34 cellular contexts compared by ENCODE assay signal in genomic region chrX:140022482-140022881, GRCh38. TPM values are rescaled to one million over a fixed set of nuclear protein-coding genes. Genes with fewer than 3 reads are reported as not detected.
"Had no signal": no experiment of that assay in that cellular context is flagged by ENCODE, and none has a peak within 500 bp of the region (broad histone marks: within the 10 kb centered on the region; RNA-seq: fewer than 3 reads in every experiment).

No MANE protein-coding gene starts in this region.

- H3K4me1 ChIP-seq: ascending aorta, esophagus muscularis mucosa, foreskin keratinocyte, gastrocnemius medialis, heart left ventricle had no signal

- DNase-seq: activated CD4-positive, alpha-beta memory T cell treated with anti-CD3 and anti-CD28 coated beads for 36 hours; activated CD4-positive, alpha-beta T cell treated with anti-CD3 and anti-CD28 coated beads for 36 hours; activated CD4-positive, alpha-beta T cell treated with anti-CD3 and anti-CD28 coated beads, Interleukin-2, amount 10 ng/mL, durations not matched to agents 24 days and 14 days; activated CD4-positive, CD25-positive, alpha-beta regulatory T cell; activated CD4-positive, CD25-positive, alpha-beta regulatory T cell treated with anti-CD3 and anti-CD28 coated beads, Interleukin-2, amount 50 U/mL, for 72 hours; activated CD8-positive, alpha-beta memory T cell treated with anti-CD3 and anti-CD28 coated beads, Interleukin-2, amount 10 ng/mL, durations not matched to agents 7 days and 5 days; activated CD8-positive, alpha-beta memory T cell treated with anti-CD3 and anti-CD28 coated beads, Interleukin-2, amount 50 U/mL, for 4 hours; activated CD8-positive, alpha-beta T cell treated with anti-CD3 and anti-CD28 coated beads, Interleukin-2, amount 10 ng/mL, durations not matched to agents 7 days and 5 days; activated gamma-delta T cell; activated naive CD4-positive, alpha-beta T cell; activated naive CD4-positive, alpha-beta T cell treated with anti-CD3 and anti-CD28 coated beads, Interleukin-2, amount 10 ng/mL, durations not matched to agents 7 days and 5 days; activated naive CD8-positive, alpha-beta T cell treated with anti-CD3 and anti-CD28 coated beads, Interleukin-2, amount 10 ng/mL, durations not matched to agents 7 days and 5 days; activated T-cell treated with anti-CD3 and anti-CD28 coated beads, Interleukin-2, amount 50 U/mL, for 1 hour; activated T-cell treated with anti-CD3 and anti-CD28 coated beads, Interleukin-2, amount 50 U/mL, for 72 hours; brain microvascular endothelial cell; effector CD4-positive, alpha-beta T cell; effector memory CD8-positive, alpha-beta T cell; erythroblast; foreskin keratinocyte; gastrocnemius medialis; glutamatergic neuron; heart left ventricle; T-helper 2 cell had no signal

- FAIRE-seq: bronchial epithelial cell had no signal

- H3K9me3 Mint-ChIP-seq: activated CD4-positive, alpha-beta memory T cell treated with anti-CD3 and anti-CD28 coated beads for 36 hours; activated CD4-positive, alpha-beta T cell treated with anti-CD3 and anti-CD28 coated beads, Interleukin-2, amount 10 ng/mL, durations not matched to agents 24 days and 14 days; activated naive CD4-positive, alpha-beta T cell treated with anti-CD3 and anti-CD28 coated beads, Interleukin-2, amount 10 ng/mL, durations not matched to agents 7 days and 5 days; activated naive CD4-positive, alpha-beta T cell treated with anti-CD3 and anti-CD28 coated beads, Interleukin-2, amount 50 U/mL, for 72 hours; activated naive CD8-positive, alpha-beta T cell treated with anti-CD3 and anti-CD28 coated beads, Interleukin-2, amount 10 ng/mL, durations not matched to agents 7 days and 5 days; activated T-cell treated with anti-CD3 and anti-CD28 coated beads, Interleukin-2, amount 50 U/mL, for 72 hours; central memory CD8-positive, alpha-beta T cell; dendritic cell treated with granulocyte-macrophage colony-stimulating factor and Interleukin-4, amounts not matched to agents 40 ng/mL and 50 ng/mL, for 4 days; effector memory CD8-positive, alpha-beta T cell had no signal

- H3K27ac ChIP-seq: ascending aorta, brain microvascular endothelial cell, coronary artery, esophagus muscularis mucosa, foreskin keratinocyte, gastrocnemius medialis, heart left ventricle had no signal

- H3K36me3 Mint-ChIP-seq: activated CD4-positive, alpha-beta memory T cell treated with anti-CD3 and anti-CD28 coated beads for 36 hours; activated CD8-positive, alpha-beta memory T cell treated with anti-CD3 and anti-CD28 coated beads, Interleukin-2, amount 10 ng/mL, durations not matched to agents 7 days and 5 days; activated naive CD4-positive, alpha-beta T cell treated with anti-CD3 and anti-CD28 coated beads, Interleukin-2, amount 10 ng/mL, durations not matched to agents 7 days and 5 days; activated naive CD4-positive, alpha-beta T cell treated with anti-CD3 and anti-CD28 coated beads, Interleukin-2, amount 50 U/mL, for 72 hours; activated naive CD8-positive, alpha-beta T cell treated with anti-CD3 and anti-CD28 coated beads, Interleukin-2, amount 10 ng/mL, durations not matched to agents 7 days and 5 days had no signal

- H3K36me3 ChIP-seq: ascending aorta, brain microvascular endothelial cell, esophagus muscularis mucosa, gastrocnemius medialis, heart left ventricle had no signal

- H3K9me3 ChIP-seq: ascending aorta, esophagus muscularis mucosa, gastrocnemius medialis, heart left ventricle had no signal

- H3K27ac Mint-ChIP-seq: activated CD4-positive, alpha-beta memory T cell treated with anti-CD3 and anti-CD28 coated beads for 36 hours; activated CD4-positive, alpha-beta T cell treated with anti-CD3 and anti-CD28 coated beads for 36 hours; activated CD4-positive, alpha-beta T cell treated with anti-CD3 and anti-CD28 coated beads, Interleukin-2, amount 10 ng/mL, durations not matched to agents 24 days and 14 days; activated CD8-positive, alpha-beta memory T cell treated with anti-CD3 and anti-CD28 coated beads, Interleukin-2, amount 10 ng/mL, durations not matched to agents 7 days and 5 days; activated CD8-positive, alpha-beta T cell treated with anti-CD3 and anti-CD28 coated beads, Interleukin-2, amount 10 ng/mL, durations not matched to agents 7 days and 5 days; activated naive CD4-positive, alpha-beta T cell treated with anti-CD3 and anti-CD28 coated beads, Interleukin-2, amount 10 ng/mL, durations not matched to agents 7 days and 5 days; activated naive CD4-positive, alpha-beta T cell treated with anti-CD3 and anti-CD28 coated beads, Interleukin-2, amount 50 U/mL, for 72 hours; activated naive CD8-positive, alpha-beta T cell treated with anti-CD3 and anti-CD28 coated beads, Interleukin-2, amount 10 ng/mL, durations not matched to agents 7 days and 5 days; activated T-cell treated with anti-CD3 and anti-CD28 coated beads, Interleukin-2, amount 50 U/mL, for 72 hours; dendritic cell treated with granulocyte-macrophage colony-stimulating factor and Interleukin-4, amounts not matched to agents 40 ng/mL and 50 ng/mL, for 4 days; effector memory CD8-positive, alpha-beta T cell had no signal

- H3K4me3 ChIP-seq: ascending aorta, coronary artery, esophagus muscularis mucosa, gastrocnemius medialis, heart left ventricle had no signal

- H3K27me3 ChIP-seq: ascending aorta, brain microvascular endothelial cell, esophagus muscularis mucosa, foreskin keratinocyte, gastrocnemius medialis, heart left ventricle had no signal

- H3K27me3 Mint-ChIP-seq: activated CD4-positive, alpha-beta memory T cell treated with anti-CD3 and anti-CD28 coated beads for 36 hours; activated CD4-positive, alpha-beta T cell treated with anti-CD3 and anti-CD28 coated beads for 36 hours; activated CD4-positive, alpha-beta T cell treated with anti-CD3 and anti-CD28 coated beads, Interleukin-2, amount 10 ng/mL, durations not matched to agents 24 days and 14 days; activated CD8-positive, alpha-beta memory T cell treated with anti-CD3 and anti-CD28 coated beads, Interleukin-2, amount 10 ng/mL, durations not matched to agents 7 days and 5 days; activated naive CD4-positive, alpha-beta T cell treated with anti-CD3 and anti-CD28 coated beads, Interleukin-2, amount 10 ng/mL, durations not matched to agents 7 days and 5 days; activated naive CD8-positive, alpha-beta T cell treated with anti-CD3 and anti-CD28 coated beads, Interleukin-2, amount 10 ng/mL, durations not matched to agents 7 days and 5 days; dendritic cell treated with granulocyte-macrophage colony-stimulating factor and Interleukin-4, amounts not matched to agents 40 ng/mL and 50 ng/mL, for 4 days; effector memory CD8-positive, alpha-beta T cell had no signal

- H3K4me1 Mint-ChIP-seq: activated CD4-positive, alpha-beta T cell treated with anti-CD3 and anti-CD28 coated beads for 36 hours; activated CD4-positive, alpha-beta T cell treated with anti-CD3 and anti-CD28 coated beads, Interleukin-2, amount 10 ng/mL, durations not matched to agents 24 days and 14 days; activated CD8-positive, alpha-beta memory T cell treated with anti-CD3 and anti-CD28 coated beads, Interleukin-2, amount 10 ng/mL, durations not matched to agents 7 days and 5 days; activated naive CD4-positive, alpha-beta T cell treated with anti-CD3 and anti-CD28 coated beads, Interleukin-2, amount 10 ng/mL, durations not matched to agents 7 days and 5 days; activated naive CD8-positive, alpha-beta T cell treated with anti-CD3 and anti-CD28 coated beads, Interleukin-2, amount 10 ng/mL, durations not matched to agents 7 days and 5 days; central memory CD8-positive, alpha-beta T cell had no signal

- H3K4me3 Mint-ChIP-seq: activated CD4-positive, alpha-beta memory T cell treated with anti-CD3 and anti-CD28 coated beads for 36 hours; activated CD4-positive, alpha-beta T cell treated with anti-CD3 and anti-CD28 coated beads for 36 hours; activated CD4-positive, alpha-beta T cell treated with anti-CD3 and anti-CD28 coated beads, Interleukin-2, amount 10 ng/mL, durations not matched to agents 24 days and 14 days; activated CD8-positive, alpha-beta memory T cell treated with anti-CD3 and anti-CD28 coated beads, Interleukin-2, amount 10 ng/mL, durations not matched to agents 7 days and 5 days; activated CD8-positive, alpha-beta T cell treated with anti-CD3 and anti-CD28 coated beads, Interleukin-2, amount 10 ng/mL, durations not matched to agents 7 days and 5 days; activated naive CD4-positive, alpha-beta T cell treated with anti-CD3 and anti-CD28 coated beads, Interleukin-2, amount 10 ng/mL, durations not matched to agents 7 days and 5 days; activated naive CD8-positive, alpha-beta T cell treated with anti-CD3 and anti-CD28 coated beads, Interleukin-2, amount 10 ng/mL, durations not matched to agents 7 days and 5 days; activated T-cell treated with anti-CD3 and anti-CD28 coated beads, Interleukin-2, amount 50 U/mL, for 72 hours; central memory CD8-positive, alpha-beta T cell; dendritic cell treated with granulocyte-macrophage colony-stimulating factor and Interleukin-4, amounts not matched to agents 40 ng/mL and 50 ng/mL, for 4 days; effector memory CD8-positive, alpha-beta T cell had no signal

RNA-seq across cellular contexts. Expression of gene CXorf66, which starts 57.2 kb away (rescaled TPM):
- total RNA-seq: activated CD4-positive, alpha-beta memory T cell treated with anti-CD3 and anti-CD28 coated beads for 36 hours; activated CD4-positive, alpha-beta T cell treated with anti-CD3 and anti-CD28 coated beads for 36 hours; activated CD4-positive, alpha-beta T cell treated with anti-CD3 and anti-CD28 coated beads, Interleukin-2, amount 10 ng/mL, durations not matched to agents 24 days and 14 days; activated CD8-positive, alpha-beta memory T cell treated with anti-CD3 and anti-CD28 coated beads for 36 hours; activated CD8-positive, alpha-beta memory T cell treated with anti-CD3 and anti-CD28 coated beads, Interleukin-2, amount 10 ng/mL, durations not matched to agents 7 days and 5 days; activated CD8-positive, alpha-beta T cell treated with anti-CD3 and anti-CD28 coated beads, Interleukin-2, amount 10 ng/mL, durations not matched to agents 7 days and 5 days; activated naive CD4-positive, alpha-beta T cell treated with anti-CD3 and anti-CD28 coated beads, Interleukin-2, amount 50 U/mL, for 72 hours; activated naive CD8-positive, alpha-beta T cell treated with anti-CD3 and anti-CD28 coated beads, Interleukin-2, amount 10 ng/mL, durations not matched to agents 7 days and 5 days; activated T-cell treated with anti-CD3 and anti-CD28 coated beads, Interleukin-2, amount 50 U/mL, for 72 hours; ascending aorta; bronchial epithelial cell; cardiac septum; cerebellum; esophagus muscularis mucosa; foreskin keratinocyte; gastrocnemius medialis; heart left ventricle; T-helper 1 cell treated with Interleukin-12 subunit alpha and Interleukin-12 subunit beta and Interleukin-4 antibody, amounts not matched to agents 30 ng/mL and 1 ng/mL, for 36 hours had no signal
